Comparison of ENCODE assay signal across 1 cellular context in genomic region chr5:177357459-177358332, GRCh38.
TF ChIP-seq lines count a peak whose summit lies in the region.

RGS14 (plus strand) TSS chr5:177357924; CDS start chr5:177358025, 101 bp downstream.

TF ChIP-seq in GM23338, 12 proteins besides CTCF, POLR2A, EP300 and RAD21 (continued from another document):
- TF ChIP-seq ZNF462 (CRISPR knock-in tag; IDR thresholded peaks at IDR 0.05) (no peak), ETS1 (IDR thresholded peaks at IDR 0.05) (no peak)
